In the genomic region with DNA sequence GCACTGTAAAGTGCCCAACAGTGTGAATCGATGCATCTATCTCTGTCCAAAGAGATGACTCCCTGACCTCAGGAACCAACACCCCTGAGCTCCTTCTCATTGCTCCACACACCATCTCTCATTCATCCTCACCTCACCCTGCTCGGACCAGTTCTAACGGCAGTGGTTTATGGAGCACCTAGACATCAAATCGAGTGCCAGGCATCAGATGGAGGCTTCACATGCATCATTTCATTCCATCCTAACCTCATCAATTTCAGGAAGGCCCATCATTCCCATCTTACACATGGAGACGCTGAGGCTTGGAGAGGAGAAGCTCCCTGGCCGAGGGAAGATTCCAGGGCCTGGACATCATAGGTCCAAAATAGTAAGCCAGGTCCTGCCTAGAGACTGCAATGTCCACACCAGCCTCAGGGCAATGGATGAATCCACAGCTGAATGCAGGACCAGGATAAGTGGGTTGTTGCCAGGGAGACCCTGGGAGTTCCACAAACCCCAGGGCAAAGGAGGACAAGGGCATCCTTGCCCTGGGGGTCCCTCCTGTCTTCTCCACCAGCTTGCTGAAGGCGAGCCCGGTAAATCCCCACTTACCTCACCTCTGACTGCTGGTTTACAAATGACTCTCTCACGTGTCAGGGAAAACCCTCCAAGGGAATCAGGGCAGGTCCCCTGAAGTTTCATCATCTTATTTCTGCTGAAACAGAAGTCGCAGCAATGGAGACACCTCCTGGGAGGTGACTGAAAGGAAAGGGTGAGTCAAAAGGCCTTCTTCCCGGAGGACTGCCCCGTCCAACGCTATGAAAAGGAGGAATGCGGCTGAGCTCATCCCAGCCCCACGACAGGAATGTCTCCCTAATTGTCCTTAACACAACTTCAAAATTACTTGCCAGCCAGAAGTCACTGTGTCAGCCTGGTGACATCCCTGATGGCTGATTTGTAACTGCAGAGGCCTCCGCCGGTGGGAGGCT, we compare ENCODE assay signal across 10 cellular contexts. TPM values are rescaled to one million over a fixed set of nuclear protein-coding genes. Genes with fewer than 3 reads are reported as not detected.
DNase-seq lines count a peak whose midpoint lies in the region; ATAC-seq, FAIRE-seq and TF ChIP-seq lines count a peak whose summit lies in the region.
"Had no signal": no experiment of that assay in that cellular context is flagged by ENCODE, and none has a peak within 500 bp of the region (broad histone marks: within the 10 kb centered on the region; RNA-seq: fewer than 3 reads in every experiment).

No MANE protein-coding gene starts in this region.

- H3K9me3 ChIP-seq in vagina (no peaks in the 10 kb centered on the region), BE2C (no peaks in the 10 kb centered on the region)
- H3K9me3 ChIP-seq: neutrophil had no signal

- H3K4me1 Mint-ChIP-seq in natural killer cell treated with Interleukin-12 subunit alpha and Interleukin-12 subunit beta and Interleukin-15 and Interleukin-18, amount 100 ng/mL, for 72 hours (ENCODE audit: low read depth in 2 of 2): peaks cover 0 to 9% of the 10 kb centered on the region in 2 donors
- peaks cover 0 to 2% of the 10 kb centered on the region in 2 donors for H3K4me1 Mint-ChIP-seq in natural killer cell

- peak overlapping the region in 1 of 2 donors; percentile 75 for H3K27ac Mint-ChIP-seq in natural killer cell treated with Interleukin-12 subunit alpha and Interleukin-12 subunit beta and Interleukin-15 and Interleukin-18, amount 100 ng/mL, for 72 hours
- no peak overlapping the region for H3K27ac Mint-ChIP-seq in natural killer cell

- peaks cover 0 to 7% of the 10 kb centered on the region in 2 donors for H3K27me3 Mint-ChIP-seq in natural killer cell treated with Interleukin-12 subunit alpha and Interleukin-12 subunit beta and Interleukin-15 and Interleukin-18, amount 100 ng/mL, for 72 hours
- H3K27me3 Mint-ChIP-seq in natural killer cell (ENCODE audit: low read depth in 2 of 2): peaks cover 5 to 6% of the 10 kb centered on the region in 2 donors

- no peak for FAIRE-seq in urothelium cell line (lab: Jason Lieb, UNC)

- peak; percentile 44 to 86 for ATAC-seq in natural killer cell treated with Interleukin-12 subunit alpha and Interleukin-12 subunit beta and Interleukin-15 and Interleukin-18, amount 100 ng/mL, for 72 hours
- ATAC-seq in natural killer cell (no peak), SK-N-SH treated with all-trans-retinoic acid at 6 μM for 48 hours (peak; percentile 76)

- TF ChIP-seq CTCF in natural killer cell (IDR thresholded peaks at IDR 0.05) (no peak), fibroblast of villous mesenchyme (IDR thresholded peaks at IDR 0.05; ENCODE audit: insufficient read depth, low read depth, low read length) (no peak), vagina (IDR thresholded peaks at IDR 0.05) (no peak), BE2C (IDR thresholded peaks at IDR 0.05; ENCODE audit: low read depth, low read length) (no peak)

- H3K4me1 ChIP-seq in vagina (peaks cover 16% of the 10 kb centered on the region), BE2C (no peaks in the 10 kb centered on the region)

- H3K9me3 Mint-ChIP-seq in natural killer cell treated with Interleukin-12 subunit alpha and Interleukin-12 subunit beta and Interleukin-15 and Interleukin-18, amount 100 ng/mL, for 72 hours: no peaks in the 10 kb centered on the region
- no peaks in the 10 kb centered on the region for H3K9me3 Mint-ChIP-seq in natural killer cell

- DNase-seq in natural killer cell treated with Interleukin-12 subunit alpha and Interleukin-12 subunit beta and Interleukin-15 and Interleukin-18, amount 100 ng/mL, for 72 hours (ENCODE audit: low spot score): no peak
- DNase-seq in natural killer cell (no peak), fibroblast of villous mesenchyme (ENCODE audit: low read depth) (peak; percentile 33), urothelium cell line (ENCODE audit: low spot score) (peak; percentile 66), cerebellum (ENCODE audit: low spot score) (no peak), vagina (ENCODE audit: extremely low spot score in 2 of 2) (no peak), BE2C (no peak)
- DNase-seq: NCI-H1694 treated with DMSO at 0.1 percent for 48 hours had no signal

- H3K27ac ChIP-seq in vagina: no peak overlapping the region
- H3K27ac ChIP-seq: neutrophil had no signal

- no peak for TF ChIP-seq POLR2A in vagina (IDR thresholded peaks at IDR 0.05)

- H3K36me3 ChIP-seq in vagina: no peaks in the 10 kb centered on the region
- H3K36me3 ChIP-seq in BE2C: no peaks in the 10 kb centered on the region
- H3K36me3 ChIP-seq: neutrophil had no signal

- H3K4me3 ChIP-seq in fibroblast of villous mesenchyme (ENCODE audit: low read depth, low read length) (no peak overlapping the region), vagina (no peak overlapping the region), BE2C (ENCODE audit: low read depth, low read length) (no peak overlapping the region)

- H3K27me3 ChIP-seq in vagina (no peaks in the 10 kb centered on the region), BE2C (no peaks in the 10 kb centered on the region)

- intact Hi-C loops in natural killer cell (cut with micrococcal nuclease) (no loop called here), vagina (cut with DNase I) (no loop called here)

- no peaks in the 10 kb centered on the region for H3K36me3 Mint-ChIP-seq in natural killer cell treated with Interleukin-12 subunit alpha and Interleukin-12 subunit beta and Interleukin-15 and Interleukin-18, amount 100 ng/mL, for 72 hours
- no peaks in the 10 kb centered on the region for H3K36me3 Mint-ChIP-seq in natural killer cell

- H3K4me3 Mint-ChIP-seq in natural killer cell treated with Interleukin-12 subunit alpha and Interleukin-12 subunit beta and Interleukin-15 and Interleukin-18, amount 100 ng/mL, for 72 hours: no peak overlapping the region
- no peak overlapping the region for H3K4me3 Mint-ChIP-seq in natural killer cell

TF ChIP-seq in SK-N-SH treated with all-trans-retinoic acid at 6 μM for 48 hours, 23 proteins besides CTCF, POLR2A, EP300 and RAD21:
- TF ChIP-seq ARNTL (CRISPR knock-in tag; IDR thresholded peaks at IDR 0.05; ENCODE audit: borderline replicate concordance, low read depth) (no peak), ZC3H10 (CRISPR knock-in tag; IDR thresholded peaks at IDR 0.05) (no peak)

RNA-seq across cellular contexts. Expression of gene IFFO2, which starts 9.0 kb away (rescaled TPM):
- total RNA-seq in natural killer cell treated with Interleukin-12 subunit alpha and Interleukin-12 subunit beta and Interleukin-15 and Interleukin-18, amount 100 ng/mL, for 72 hours: 10 to 100 TPM; 23.5 to 44.2 TPM
- total RNA-seq in natural killer cell (100 to 1,000 TPM in 1 of 3 donors, 10 to 100 TPM in 2; 52.4 to 105 (median 66.5) TPM), fibroblast of villous mesenchyme (11.2 and 15.5 TPM in 2 replicates), cerebellum (6.5 TPM), vagina (34.6 TPM)
- 0.29 TPM for polyA plus RNA-seq in BE2C (2012; ENCODE audit: insufficient read depth, insufficient read length, low read depth)

Comparison
In these comparisons a context has a peak if more than half of its experiments do, and no peak if none do; other contexts are left out.
1. ATAC-seq: peak in natural killer cell treated with Interleukin-12 subunit alpha and Interleukin-12 subunit beta and Interleukin-15 and Interleukin-18, amount 100 ng/mL, for 72 hours (2 of 2) and SK-N-SH treated with all-trans-retinoic acid at 6 μM for 48 hours (single experiment); none in natural killer cell (0 of 3).
2. DNase-seq: peak in fibroblast of villous mesenchyme (single experiment) and urothelium cell line (single experiment); none in natural killer cell treated with Interleukin-12 subunit alpha and Interleukin-12 subunit beta and Interleukin-15 and Interleukin-18, amount 100 ng/mL, for 72 hours (single experiment), natural killer cell (single experiment), cerebellum (single experiment), vagina (0 of 2) and BE2C (single experiment).